Comparison of ENCODE assay signal across 6 cellular contexts in genomic region chr2:126851756-126852155, GRCh38. TPM values are rescaled to one million over a fixed set of nuclear protein-coding genes. Genes with fewer than 3 reads are reported as not detected.
"Had no signal": no experiment of that assay in that cellular context is flagged by ENCODE, and none has a peak within 500 bp of the region (broad histone marks: within the 10 kb centered on the region; RNA-seq: fewer than 3 reads in every experiment).

No MANE protein-coding gene starts in this region.

- H3K27ac Mint-ChIP-seq: GM23338, H9 had no signal

- H3K4me1 Mint-ChIP-seq: GM23338, H9 had no signal

- H3K4me3 Mint-ChIP-seq: GM23338, H9 had no signal

- H3K4me3 ChIP-seq: GM23338 had no signal

- H3K9me3 Mint-ChIP-seq: GM23338, H9 had no signal

- DNase-seq: H9, HCEC 1CT, IMR-90 had no signal

RNA-seq across cellular contexts. Expression of gene TEX51, which starts 46.9 kb away (rescaled TPM):
- total RNA-seq: GM23338, H1, H9, HT-29, IMR-90 had no signal
